Comparison of ENCODE assay signal across 1 cellular context in genomic region chr5:78628260-78629024, GRCh38.
TF ChIP-seq lines count a peak whose summit lies in the region.

No MANE protein-coding gene starts in this region.

TF ChIP-seq in HEK293T, 16 proteins besides CTCF, POLR2A, EP300 and RAD21:
- TF ChIP-seq CTBP1 (IDR thresholded peaks at IDR 0.05; ENCODE audit: borderline replicate concordance) (0 out of 2 replicates have a peak, but pooled peaks have one; percentile 20), HDGF (IDR thresholded peaks at IDR 0.05; ENCODE audit: borderline replicate concordance) (no peak), PKNOX1 (IDR thresholded peaks at IDR 0.05) (peak; percentile 73)
